25 cellular contexts compared by ENCODE assay signal in the genomic region with DNA sequence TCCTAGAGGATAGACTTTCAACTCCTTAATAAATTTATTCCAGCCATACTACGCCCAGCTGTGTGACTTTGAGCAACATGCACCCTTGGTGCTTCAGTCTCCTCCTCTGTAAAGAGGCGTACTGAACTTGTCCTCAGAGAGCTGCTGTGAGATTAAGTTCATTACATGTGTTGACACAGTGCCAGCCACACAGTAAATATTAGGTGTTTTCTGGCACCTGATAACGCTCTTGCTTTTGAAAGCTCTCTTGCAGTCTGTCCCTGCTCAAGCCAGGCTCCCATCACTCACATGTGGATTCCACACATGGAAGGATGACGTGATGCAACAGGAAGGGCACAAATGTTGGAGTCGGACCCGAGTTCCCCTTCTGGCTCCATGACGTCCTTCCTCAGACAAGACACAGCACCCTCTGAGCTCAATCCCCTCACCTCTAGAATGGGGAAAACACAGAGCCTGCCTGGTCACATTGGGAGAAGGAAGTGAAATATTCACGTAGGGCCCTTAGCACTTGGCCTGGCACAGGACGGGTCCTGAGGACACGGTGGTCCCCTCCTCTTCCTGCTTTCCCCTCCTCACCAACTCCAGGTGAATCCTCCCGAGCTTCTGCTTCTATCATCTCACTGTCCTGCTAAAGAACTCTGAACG. TPM values are rescaled to one million over a fixed set of nuclear protein-coding genes. Genes with fewer than 3 reads are reported as not detected.
"Had no signal": no experiment of that assay in that cellular context is flagged by ENCODE, and none has a peak within 500 bp of the region (broad histone marks: within the 10 kb centered on the region; RNA-seq: fewer than 3 reads in every experiment).

No MANE protein-coding gene starts in this region.

- H3K4me2 ChIP-seq: smooth muscle cell had no signal

- H3K27me3 ChIP-seq: colonic mucosa, right lobe of liver had no signal

- H3K9me3 ChIP-seq: colonic mucosa, left lung, right lobe of liver had no signal

- ATAC-seq: activated CD4-positive, CD25-positive, alpha-beta regulatory T cell treated with anti-CD3 and anti-CD28 coated beads, Interleukin-2, amount 50 U/mL, for 24 hours; left lung; stimulated activated effector memory CD8-positive, alpha-beta T cell treated with anti-CD3 and anti-CD28 coated beads, Interleukin-12 subunit alpha, Interleukin-12 subunit beta, amount 100 ng/mL, for 72 hours had no signal

- DNase-seq: activated CD4-positive, alpha-beta T cell treated with anti-CD3 and anti-CD28 coated beads, Interleukin-2, amount 50 U/mL, for 48 hours; activated naive CD4-positive, alpha-beta T cell; activated naive CD8-positive, alpha-beta T cell treated with anti-CD3 and anti-CD28 coated beads, Interleukin-2, amount 10 ng/mL, durations not matched to agents 7 days and 5 days; activated T-cell treated with anti-CD3 and anti-CD28 coated beads for 4 hours; amygdala; caudate nucleus; colonic mucosa; erythroblast; hypothalamus; islet precursor cell; left lung; mammary epithelial cell; stimulated activated CD4-positive, alpha-beta T cell treated with anti-CD3 and anti-CD28 coated beads, Interleukin-4, amount 100 ng/mL, for 24 hours; T1000 had no signal

- H3K27me3 Mint-ChIP-seq: activated naive CD8-positive, alpha-beta T cell treated with anti-CD3 and anti-CD28 coated beads, Interleukin-2, amount 10 ng/mL, durations not matched to agents 7 days and 5 days had no signal

- H3K36me3 Mint-ChIP-seq: stimulated activated effector memory CD8-positive, alpha-beta T cell treated with anti-CD3 and anti-CD28 coated beads, Interleukin-12 subunit alpha, Interleukin-12 subunit beta, amount 100 ng/mL, for 72 hours had no signal

- H3K4me1 ChIP-seq: colonic mucosa, left lung had no signal

- H3K36me3 ChIP-seq: colonic mucosa, left lung, right lobe of liver had no signal

- H3K9me3 Mint-ChIP-seq: activated naive CD8-positive, alpha-beta T cell treated with anti-CD3 and anti-CD28 coated beads, Interleukin-2, amount 10 ng/mL, durations not matched to agents 7 days and 5 days; activated T-helper 1 cell treated with anti-CD3 and anti-CD28 coated beads, Interleukin-12 subunit alpha, Interleukin-12 subunit beta, Interleukin-2, Interleukin-4 antibody, amounts not matched to agents 30 ng/mL and 10 ng/mL and 1 ng/mL, durations not matched to agents 14 hours and 24 hours and 36 hours; stimulated activated effector memory CD8-positive, alpha-beta T cell treated with anti-CD3 and anti-CD28 coated beads, Interleukin-12 subunit alpha, Interleukin-12 subunit beta, amount 100 ng/mL, for 72 hours had no signal

- H3K4me3 ChIP-seq: colonic mucosa, left lung, right lobe of liver, smooth muscle cell had no signal

- H3K27ac ChIP-seq: colonic mucosa, left lung had no signal

- H3K27ac Mint-ChIP-seq: activated naive CD8-positive, alpha-beta T cell treated with anti-CD3 and anti-CD28 coated beads, Interleukin-2, amount 10 ng/mL, durations not matched to agents 7 days and 5 days; activated T-helper 1 cell treated with anti-CD3 and anti-CD28 coated beads, Interleukin-12 subunit alpha, Interleukin-12 subunit beta, Interleukin-2, Interleukin-4 antibody, amounts not matched to agents 30 ng/mL and 10 ng/mL and 1 ng/mL, durations not matched to agents 14 hours and 24 hours and 36 hours; stimulated activated effector memory CD8-positive, alpha-beta T cell treated with anti-CD3 and anti-CD28 coated beads, Interleukin-12 subunit alpha, Interleukin-12 subunit beta, amount 100 ng/mL, for 72 hours had no signal

- H3K4me3 Mint-ChIP-seq: activated naive CD8-positive, alpha-beta T cell treated with anti-CD3 and anti-CD28 coated beads, Interleukin-2, amount 10 ng/mL, durations not matched to agents 7 days and 5 days; activated T-helper 1 cell treated with anti-CD3 and anti-CD28 coated beads, Interleukin-12 subunit alpha, Interleukin-12 subunit beta, Interleukin-2, Interleukin-4 antibody, amounts not matched to agents 30 ng/mL and 10 ng/mL and 1 ng/mL, durations not matched to agents 14 hours and 24 hours and 36 hours; stimulated activated effector memory CD8-positive, alpha-beta T cell treated with anti-CD3 and anti-CD28 coated beads, Interleukin-12 subunit alpha, Interleukin-12 subunit beta, amount 100 ng/mL, for 72 hours had no signal

RNA-seq across cellular contexts. Expression of gene IFNLR1, which starts 7.7 kb away (rescaled TPM):
- total RNA-seq: osteoblast, pulmonary artery endothelial cell had no signal

RNA-seq across cellular contexts. Expression of gene IL22RA1, which starts 36.4 kb away (rescaled TPM):
- total RNA-seq: activated T-helper 1 cell treated with anti-CD3 and anti-CD28 coated beads, Interleukin-12 subunit alpha, Interleukin-12 subunit beta, Interleukin-2, Interleukin-4 antibody, amounts not matched to agents 30 ng/mL and 10 ng/mL and 1 ng/mL, durations not matched to agents 14 hours and 24 hours and 36 hours; frontal cortex; myocyte; pulmonary artery endothelial cell; T-helper 1 cell treated with Interleukin-12 subunit alpha and Interleukin-12 subunit beta and Interleukin-4 antibody, amounts not matched to agents 30 ng/mL and 1 ng/mL, for 36 hours had no signal
- polyA plus RNA-seq: neural cell, smooth muscle cell had no signal
